ENCODE assay signal across 8 cellular contexts in genomic region chr16:67245674-67246080, GRCh38. TPM values are rescaled to one million over a fixed set of nuclear protein-coding genes. Genes with fewer than 3 reads are reported as not detected.
DNase-seq lines count a peak whose midpoint lies in the region; ATAC-seq, FAIRE-seq and TF ChIP-seq lines count a peak whose summit lies in the region.

No MANE protein-coding gene starts in this region.

- H3K36me3 Mint-ChIP-seq in nephron (ENCODE audit: low read depth) = no peaks in the 10 kb centered on the region

- H3K9me3 Mint-ChIP-seq in nephron = no peaks in the 10 kb centered on the region

- no peak overlapping the region for H2AFZ ChIP-seq in Loucy (ENCODE audit: low read length)

- DNase-seq in BE2C (no peak), dorsolateral prefrontal cortex (peak in 1 of 10 donors; percentile 15), H54 (ENCODE audit: insufficient read length, low spot score) (no peak), NK-92 (lab: John Stamatoyannopoulos, UW; ENCODE audit: unreplicated experiment) (no peak)
- DNase-seq in stimulated activated CD4-positive, alpha-beta T cell treated with anti-CD3 and anti-CD28 coated beads, Interleukin-15, amount 100 ng/mL, for 24 hours = no peak

- peak overlapping the region; percentile 99 for H3K4me2 ChIP-seq in Loucy (ENCODE audit: low read depth, low read length, poor library complexity, severe bottlenecking)

- H3K4me3 ChIP-seq in BE2C (ENCODE audit: low read depth, low read length) = peak overlapping the region; percentile 75
- H3K4me3 ChIP-seq in Loucy (ENCODE audit: low read length, poor library complexity, severe bottlenecking) = peak overlapping the region; percentile 88
- H3K4me3 ChIP-seq in dorsolateral prefrontal cortex = peak overlapping the region; percentile 51 to 87 (median 75)

- H3F3A ChIP-seq in Loucy (ENCODE audit: low read depth) = peaks cover 8% of the 10 kb centered on the region

- H3K27me3 ChIP-seq in BE2C (peaks cover 17% of the 10 kb centered on the region), Loucy (ENCODE audit: insufficient read depth, low read length, poor library complexity, severe bottlenecking) (no peaks in the 10 kb centered on the region), dorsolateral prefrontal cortex (no peaks in the 10 kb centered on the region)

- peak overlapping the region; percentile 83 for H3K9ac ChIP-seq in Loucy (ENCODE audit: low read depth, low read length, poor library complexity, severe bottlenecking)

- H3K9me2 ChIP-seq in Loucy (replicated peaks; ENCODE audit: low read depth, low read length) = no peaks in the 10 kb centered on the region

- no peak for TF ChIP-seq POLR2A in H54 (IDR thresholded peaks at IDR 0.05; ENCODE audit: low read depth, low read length)

- TF ChIP-seq CTCF in BE2C (IDR thresholded peaks at IDR 0.05; ENCODE audit: low read depth, low read length) (no peak), Loucy (conservative IDR thresholded peaks at IDR 0.05; ENCODE audit: low read length) (no peak), dorsolateral prefrontal cortex (IDR thresholded peaks at IDR 0.05 in 54 of 56, conservative IDR thresholded peaks at IDR 0.05 in 2 of 56; ENCODE audit: low read depth in 1 of 56, partially characterized antibody in 56 of 56) (no peak), nephron (IDR thresholded peaks at IDR 0.05; ENCODE audit: unreplicated experiment in 3 of 3) (no peak)

- no peak for FAIRE-seq in H54 (lab: Jason Lieb, UNC)

- H3K36me3 ChIP-seq in BE2C = no peaks in the 10 kb centered on the region
- no peaks in the 10 kb centered on the region for H3K36me3 ChIP-seq in Loucy (ENCODE audit: insufficient read depth, low read length)

- H3K4me3 Mint-ChIP-seq in nephron = peak overlapping the region; percentile 82 to 90 (median 89)

- peak overlapping the region; percentile 43 to 89 (median 68) for H3K27ac Mint-ChIP-seq in nephron

- H3K4me1 Mint-ChIP-seq in nephron = peaks cover 31% of the 10 kb centered on the region

- no peaks in the 10 kb centered on the region for H3K9me3 ChIP-seq in BE2C
- H3K9me3 ChIP-seq in Loucy (ENCODE audit: insufficient read depth, low read depth, low read length) = no peaks in the 10 kb centered on the region

- intact Hi-C loops in dorsolateral prefrontal cortex (cut with DNase I) = no loop called here

- H4K20me1 ChIP-seq in Loucy (ENCODE audit: insufficient read depth, low read length, poor library complexity, severe bottlenecking) = peaks cover 19% of the 10 kb centered on the region

- ATAC-seq in GM18519 (IDR thresholded peaks at IDR 0.05; ENCODE audit: low FRiP score, unreplicated experiment) = no peak

- H3K4me1 ChIP-seq in BE2C = peaks cover 21% of the 10 kb centered on the region
- peaks cover 79% of the 10 kb centered on the region for H3K4me1 ChIP-seq in Loucy (ENCODE audit: insufficient read depth, low read length, poor library complexity, severe bottlenecking)

- H3K27ac ChIP-seq in dorsolateral prefrontal cortex = peak overlapping the region in 56 of 59 donors; percentile 8 to 88 (median 74)

- peaks cover 24% of the 10 kb centered on the region for H3K27me3 Mint-ChIP-seq in nephron (ENCODE audit: low read depth)

- H3K79me2 ChIP-seq in Loucy (ENCODE audit: insufficient read depth, low read length) = peaks cover 48% of the 10 kb centered on the region; the same call in 1 of the 2 replicates

RNA-seq across cellular contexts. Expression of gene FHOD1, which starts 1.6 kb away (rescaled TPM):
- polyA plus RNA-seq in BE2C (2012; ENCODE audit: insufficient read depth, insufficient read length, low read depth) = 37.9 TPM
- total RNA-seq in dorsolateral prefrontal cortex = 10 to 100 TPM in 102 of 120 experiments, 1 to 10 TPM in 18; 5.4 to 26.6 (median 13.7) TPM

RNA-seq across cellular contexts. Expression of gene SLC9A5, which starts 3.1 kb away (rescaled TPM):
- polyA plus RNA-seq in BE2C (2012; ENCODE audit: insufficient read depth, insufficient read length, low read depth) = 3.1 TPM
- 10 to 100 TPM in 69 of 120 experiments, 1 to 10 TPM in 51; 3.0 to 25.8 (median 10.6) TPM for total RNA-seq in dorsolateral prefrontal cortex

RNA-seq across cellular contexts. Expression of gene TMEM208, which starts 18.7 kb away (rescaled TPM):
- polyA plus RNA-seq in BE2C (2012; ENCODE audit: insufficient read depth, insufficient read length, low read depth) = 298 TPM
- 10 to 100 TPM; 16.2 to 40.3 (median 28.1) TPM for total RNA-seq in dorsolateral prefrontal cortex

RNA-seq across cellular contexts. Expression of gene PLEKHG4, which starts 33.7 kb away (rescaled TPM):
- 8.8 TPM for polyA plus RNA-seq in BE2C (2012; ENCODE audit: insufficient read depth, insufficient read length, low read depth)
- 10 to 100 TPM in 3 of 120 experiments, 1 to 10 TPM in 117; 1.2 to 17.6 (median 4.5) TPM for total RNA-seq in dorsolateral prefrontal cortex

RNA-seq across cellular contexts. Expression of gene ELMO3, which starts 46.7 kb away (rescaled TPM):
- polyA plus RNA-seq in BE2C (2012; ENCODE audit: insufficient read depth, insufficient read length, low read depth) = 7.8 TPM
- total RNA-seq in dorsolateral prefrontal cortex = 1 to 10 TPM in 96 of 120 experiments, under 1 TPM in 24; 0.41 to 2.9 (median 1.3) TPM
